12 cellular contexts compared by ENCODE assay signal in genomic region chr2:219406861-219407230, GRCh38. TPM values are rescaled to one million over a fixed set of nuclear protein-coding genes. Genes with fewer than 3 reads are reported as not detected.
DNase-seq lines count a peak whose midpoint lies in the region; ATAC-seq and TF ChIP-seq lines count a peak whose summit lies in the region.
"Had no signal": no experiment of that assay in that cellular context is flagged by ENCODE, and none has a peak within 500 bp of the region (broad histone marks: within the 10 kb centered on the region; RNA-seq: fewer than 3 reads in every experiment).

No MANE protein-coding gene starts in this region.

- peak overlapping the region; percentile 21; the same call in 1 of the 2 replicates for H3K27ac ChIP-seq in SJCRH30

- ATAC-seq in omental fat pad (ENCODE audit: low FRiP score) (peak; percentile 39), GM19467 (IDR thresholded peaks at IDR 0.05; ENCODE audit: unreplicated experiment) (no peak), HG03439 (IDR thresholded peaks at IDR 0.05; ENCODE audit: unreplicated experiment) (no peak), HG02610 (IDR thresholded peaks at IDR 0.05; ENCODE audit: unreplicated experiment) (no peak)

- peaks cover 56% of the 10 kb centered on the region for H3K4me1 ChIP-seq in SJCRH30

- DNase-seq in AG09319 (ENCODE audit: extremely low read depth, low read depth) (peak; percentile 66), SJCRH30 (peak; percentile 64 to 74), fibroblast of villous mesenchyme (ENCODE audit: low read depth) (peak; percentile 71), omental fat pad (ENCODE audit: low spot score) (no peak), NCI-H1436 (lab: John Stamatoyannopoulos, UW) (no peak)
- DNase-seq: activated T-cell treated with anti-CD3 and anti-CD28 coated beads, Interleukin-2, amount 50 U/mL, for 1 hour; NCI-H2171; T-helper 2 cell had no signal

- no peaks in the 10 kb centered on the region for H3K36me3 ChIP-seq in SJCRH30

- H3K9me3 ChIP-seq in SJCRH30 (replicated peaks) = no peaks in the 10 kb centered on the region

- H3K27me3 ChIP-seq in SJCRH30 = no peaks in the 10 kb centered on the region

- no peak overlapping the region for H3K4me3 ChIP-seq in SJCRH30
- H3K4me3 ChIP-seq in fibroblast of villous mesenchyme (ENCODE audit: low read depth, low read length) = no peak overlapping the region

- TF ChIP-seq CTCF in AG09319 (IDR thresholded peaks at IDR 0.05; ENCODE audit: low read depth, low read length) (no peak), fibroblast of villous mesenchyme (IDR thresholded peaks at IDR 0.05; ENCODE audit: insufficient read depth, low read depth, low read length) (no peak), omental fat pad (IDR thresholded peaks at IDR 0.05) (no peak)

RNA-seq across cellular contexts. Expression of gene DES, which starts 11.3 kb away (rescaled TPM):
- total RNA-seq in SJCRH30 (2014; rRNA removed; shearing (Covaris generic)) = 331 and 376 TPM in 2 replicates
- total RNA-seq in fibroblast of villous mesenchyme = 20.7 and 35.8 TPM in 2 replicates
- 100 to 1,000 TPM in 3 of 4 donors, 10 to 100 TPM in 1; 39.4 to 292 (median 182) TPM for total RNA-seq in omental fat pad
- total RNA-seq: HT-29 had no signal

RNA-seq across cellular contexts. Expression of gene DNPEP, which starts 19.1 kb away (rescaled TPM):
- 29.5 and 33.1 TPM in 2 replicates for total RNA-seq in SJCRH30 (2014; rRNA removed; shearing (Covaris generic))
- total RNA-seq in fibroblast of villous mesenchyme (64.8 and 65.7 TPM in 2 replicates), omental fat pad (10 to 100 TPM; 58.4 to 97.4 (median 85.7) TPM)

RNA-seq across cellular contexts. Expression of gene SPEG, which starts 27.8 kb away (rescaled TPM):
- total RNA-seq in SJCRH30 (2014; rRNA removed; shearing (Covaris generic)) = 21.3 and 26.2 TPM in 2 replicates
- total RNA-seq in fibroblast of villous mesenchyme (46.7 and 48.8 TPM in 2 replicates), omental fat pad (10 to 100 TPM; 12.4 to 28.9 (median 17.7) TPM)

Comparison
In these comparisons a context has a peak if more than half of its experiments do, and no peak if none do; other contexts are left out.
1. DNase-seq: peak in AG09319 (single experiment), SJCRH30 (2 of 2) and fibroblast of villous mesenchyme (single experiment); none in omental fat pad (single experiment) and NCI-H1436 (single experiment).